In genomic region chr6:26031151-26031594, GRCh38 we compare ENCODE assay signal across 8 cellular contexts. TPM values are rescaled to one million over a fixed set of nuclear protein-coding genes. Genes with fewer than 3 reads are reported as not detected.
DNase-seq lines count a peak whose midpoint lies in the region; ATAC-seq, FAIRE-seq and TF ChIP-seq lines count a peak whose summit lies in the region.

No MANE protein-coding gene starts in this region.

- POLR2A ChIA-PET in GM12878 (lab: Charles Lee) = interaction anchor here (1.2 to 9.8 kb wide), 10 partner anchors 10 to 1862 kb away, joined by 3 to 128 read pairs (median 6); partner anchors contain the start of gene TRIM38

- no peaks in the 10 kb centered on the region for H3K27me3 ChIP-seq in GM12878 (replicated peaks in 1 of 2; ENCODE audit: control insufficient read depth in 2 of 2, insufficient read depth in 2 of 2, low read length in 1 of 2)

- no peaks in the 10 kb centered on the region for H4K20me1 ChIP-seq in GM12878 (ENCODE audit: control insufficient read depth, insufficient read depth)

- peak overlapping the region; percentile 86 for H3K4me2 ChIP-seq in GM12878 (ENCODE audit: control insufficient read depth, insufficient read depth)

- H2AFZ ChIP-seq in GM12878 (ENCODE audit: control insufficient read depth, low read depth, low read length) = no peak overlapping the region

- no peak for TF ChIP-seq POLR2A in GM12878 (IDR thresholded peaks at IDR 0.05; ENCODE audit: low read depth, low read length)

- H3K27ac Mint-ChIP-seq in nephron = peak overlapping the region; percentile 92 to 97 (median 97)

- CTCF ChIA-PET in GM12878 (lab: Yijun Ruan, JAX) = interaction anchor here (0.8 to 12.3 kb wide), 7 partner anchors 10 to 66 kb away, joined by 3 to 117 read pairs (median 13); a partner anchor contains a TSS

- H3K9ac ChIP-seq in GM12878 (ENCODE audit: control insufficient read depth, insufficient read depth, low read length) = peak overlapping the region; percentile 78

- H3K4me3 Mint-ChIP-seq in nephron = peak overlapping the region; percentile 87 to 95 (median 93)

- in situ Hi-C loops in GM12878 (cut with MboI) = loop anchor here (5.0 kb wide), 3 partner anchors 1116 to 1861 kb away; a partner anchor contains a TSS

- intact Hi-C loops in GM12878 (cut with micrococcal nuclease; ENCODE audit: unreplicated experiment) = loop anchor here (2.0 to 5.0 kb wide), 4 partner anchors 126 to 241 kb away; a partner anchor contains a TSS

- no peaks in the 10 kb centered on the region for H3K36me3 Mint-ChIP-seq in nephron (ENCODE audit: low read depth)

- H3K27me3 Mint-ChIP-seq in nephron (ENCODE audit: low read depth) = no peaks in the 10 kb centered on the region

- no peak for FAIRE-seq in GM12878 (lab: Jason Lieb, UNC)

- under 1% methylated on average over 5 of the region's 5 CpGs for WGBS in GM12878 (ENCODE audit: insufficient coverage, insufficient replicate concordance, low lambda C conversion rate, missing lambda C conversion rate)

- TF ChIP-seq CTCF in GM12864 (IDR thresholded peaks at IDR 0.05; ENCODE audit: low read depth, low read length, missing control alignments) (no peak), GM12878 (IDR thresholded peaks at IDR 0.05 in 2 of 3, conservative IDR thresholded peaks at IDR 0.05 in 1 of 3; ENCODE audit: control insufficient read depth in 2 of 3, extremely low read depth in 1 of 3, insufficient read depth in 1 of 3, low read depth in 3 of 3, low read length in 3 of 3) (no peak), nephron (IDR thresholded peaks at IDR 0.05; ENCODE audit: unreplicated experiment in 3 of 3) (no peak)

- H3K27ac ChIP-seq in GM12878 (ENCODE audit: control insufficient read depth, insufficient read depth) = peak overlapping the region; percentile 95

- no peaks in the 10 kb centered on the region for H3K36me3 ChIP-seq in GM12878 (ENCODE audit: control insufficient read depth in 2 of 2, insufficient read depth in 2 of 2, low read length in 1 of 2)

- RAD21 ChIA-PET in GM12878 (lab: Charles Lee; ENCODE audit: unreplicated experiment) = interaction anchor here (0.8 to 6.0 kb wide), 8 partner anchors 10 to 185 kb away, joined by 3 to 38 read pairs (median 7); a partner anchor contains a TSS

- TF ChIP-seq EP300 in GM12878 (IDR thresholded peaks at IDR 0.05; ENCODE audit: borderline replicate concordance in 1 of 2, control insufficient read depth in 1 of 2, low read depth in 2 of 2, low read length in 2 of 2) = no peak

- BruUV-seq in GM12878 (replicated peaks; lab: Mats Ljungman, UMichigan) = no TSS peak

- SMC1A ChIA-PET in GM12878 (lab: Charles Lee; ENCODE audit: uncharacterized antibody, unreplicated experiment) = interaction anchor here (1.1 to 4.4 kb wide), 7 partner anchors 9 to 93 kb away, joined by 3 to 39 read pairs (median 4); a partner anchor contains a TSS

- H3K4me3 ChIP-seq in GM12864 (ENCODE audit: low read depth, low read length) (peak overlapping the region; percentile 62), GM12878 (peak overlapping the region; percentile 75)

- no peaks in the 10 kb centered on the region for H3K79me2 ChIP-seq in GM12878 (ENCODE audit: control insufficient read depth, insufficient read depth, low read length)

- no peaks in the 10 kb centered on the region for H3K9me3 ChIP-seq in GM12878 (replicated peaks; ENCODE audit: control insufficient read depth, insufficient read depth, low read length)

- DNase-seq in GM12864 (ENCODE audit: low read depth) (no peak), NCI-H146 (lab: John Stamatoyannopoulos, UW) (peak; percentile 75), GM12878 (ENCODE audit: low read depth, low spot score) (no peak)

- no peaks in the 10 kb centered on the region for H3K9me3 Mint-ChIP-seq in nephron

- H3K4me1 ChIP-seq in GM12878 (ENCODE audit: control insufficient read depth, insufficient read depth, low read length) = peaks cover 9% of the 10 kb centered on the region; the same call in 1 of the 2 replicates

- TF ChIP-seq RAD21 in GM12878 (IDR thresholded peaks at IDR 0.05; ENCODE audit: insufficient read depth, low read depth, low read length) = no peak

- peaks cover 61% of the 10 kb centered on the region for H3K4me1 Mint-ChIP-seq in nephron

- ATAC-seq in GM12878 (no peak; the same call in 2 of the 3 replicates), HG02623 (IDR thresholded peaks at IDR 0.05; ENCODE audit: unreplicated experiment) (no peak), GM19397 (IDR thresholded peaks at IDR 0.05; ENCODE audit: unreplicated experiment) (no peak), HG02938 (IDR thresholded peaks at IDR 0.05; ENCODE audit: unreplicated experiment) (no peak), HG03135 (IDR thresholded peaks at IDR 0.05; ENCODE audit: unreplicated experiment) (no peak)

TF ChIP-seq in GM12878, 131 proteins besides CTCF, POLR2A, EP300 and RAD21 (continues in another document):
- TF ChIP-seq RAD51 (IDR thresholded peaks at IDR 0.05) (peak; percentile 8; the same call in 1 of the 2 replicates), PAX5 (IDR thresholded peaks at IDR 0.05; ENCODE audit: borderline replicate concordance, low read depth, low read length) (0 out of 2 replicates have a peak, but pooled peaks have one; percentile 39), SREBF2 (IDR thresholded peaks at IDR 0.05; ENCODE audit: low read length) (no peak), ZBTB4 (CRISPR knock-in tag; IDR thresholded peaks at IDR 0.05) (peak; percentile 98), MEF2A (IDR thresholded peaks at IDR 0.05; ENCODE audit: insufficient read depth, low read depth, low read length) (peak; percentile 4; the same call in 1 of the 2 replicates), KAT2A (conservative IDR thresholded peaks at IDR 0.05; ENCODE audit: control insufficient read depth, low read depth, low read length) (peak; percentile 53; the same call in 1 of the 2 replicates), POU2F2 (IDR thresholded peaks at IDR 0.05; ENCODE audit: borderline replicate concordance, low read depth, low read length) (peak; percentile 40; the same call in 1 of the 3 replicates), BACH1 (IDR thresholded peaks at IDR 0.05; ENCODE audit: borderline replicate concordance) (peak; percentile 80), SMAD1 (IDR thresholded peaks at IDR 0.05; ENCODE audit: low read depth, partially characterized antibody) (no peak)

RNA-seq across cellular contexts. Expression of gene HFE, which starts 56.1 kb away (rescaled TPM):
- total RNA-seq in GM12878 (2013; cell fraction: nucleolus; rRNA removed) = 4.1 and 4.5 TPM in 2 replicates
- total RNA-seq in GM12878 (2014; rRNA removed) (1.5 and 2.1 TPM in 2 replicates), GM12878 (2014; rRNA removed; fragmentation: Illumina TruSeq; extraction: Trizol) (1.9 and 2.3 TPM in 2 replicates), GM12878 (2021) (2.3 and 3.2 TPM in 2 replicates)
- polyA plus RNA-seq in GM12878 (2011; ENCODE audit: low read depth) = 1.1 TPM
- polyA plus RNA-seq in GM12878 (2011; rRNA removed) (5.9 TPM in 2 replicates), GM12878 (2014; fragmentation: Illumina TruSeq; extraction: Trizol) (2.2 and 5.1 TPM in 2 replicates), GM12878 (2014; fragmentation: Nextera tagmentation; extraction: Ambion mirVana) (1 to 10 TPM in 1 of 2 experiments, under 1 TPM in 1; 0.52 to 1.2 TPM), GM12878 (2014; rRNA removed) (2.2 and 3.0 TPM in 2 replicates), GM12878 (2016; fragmentation: Nextera tagmentation; extraction: Ambion mirVana) (1 to 10 TPM; 1.3 to 1.5 TPM)
- polyA plus RNA-seq in GM12878 (2011; cell fraction: cytosol; rRNA removed) = 4.6 and 4.8 TPM in 2 replicates
- 5.6 and 6.5 TPM in 2 replicates for polyA plus RNA-seq in GM12878 (2011; cell fraction: nucleus; rRNA removed)
- 0.95 and 2.1 TPM in 2 replicates for polyA plus RNA-seq in GM12878 (2012)
- polyA minus RNA-seq in GM12878 (2011; rRNA and poly(A)+ RNA removed) = 6.9 and 8.1 TPM in 2 replicates
- 1.1 and 1.9 TPM in 2 replicates for polyA minus RNA-seq in GM12878 (2011; cell fraction: cytosol; rRNA and poly(A)+ RNA removed)
- 2.1 and 2.3 TPM in 2 replicates for polyA minus RNA-seq in GM12878 (2011; cell fraction: nucleus; rRNA and poly(A)+ RNA removed)
